19 cellular contexts compared by ENCODE assay signal in the genomic region with DNA sequence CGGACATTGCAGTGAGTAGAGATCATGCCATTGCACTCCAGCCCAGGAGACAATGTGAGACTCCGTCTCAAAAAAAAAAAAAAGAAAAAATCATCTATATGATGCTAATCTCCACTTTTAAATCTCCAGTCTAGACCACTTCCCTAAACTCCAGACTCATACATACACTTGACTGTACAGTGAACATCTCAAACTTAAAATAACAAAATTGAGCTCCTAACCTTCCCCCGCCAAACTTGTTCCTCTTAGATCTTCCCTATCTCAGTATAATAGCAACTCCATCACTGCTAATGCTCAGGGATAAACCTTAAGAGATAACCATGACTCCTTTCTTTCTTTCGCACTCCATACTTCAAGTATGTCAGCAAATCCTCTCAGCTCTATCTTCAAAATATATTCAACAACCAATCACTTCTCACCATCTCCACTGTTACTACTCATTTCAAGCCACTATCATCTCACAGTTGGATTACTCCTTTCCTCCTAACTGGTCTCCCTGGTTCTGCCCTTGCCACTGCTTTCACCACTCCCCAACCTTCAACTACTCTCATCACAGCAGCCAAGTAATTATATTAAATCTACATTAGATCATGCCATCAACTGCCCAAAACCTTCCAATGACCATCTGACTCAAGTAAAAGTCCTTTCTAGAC. TPM values are rescaled to one million over a fixed set of nuclear protein-coding genes. Genes with fewer than 3 reads are reported as not detected.
A peak's percentile ranks its signal among the peaks of the same experiment; 100 is the strongest.
DNase-seq lines count a peak whose midpoint lies in the region; ATAC-seq, FAIRE-seq and TF ChIP-seq lines count a peak whose summit lies in the region.
"Had no signal": no experiment of that assay in that cellular context is flagged by ENCODE, and none has a peak within 500 bp of the region (broad histone marks: within the 10 kb centered on the region; RNA-seq: fewer than 3 reads in every experiment).

No MANE protein-coding gene starts in this region.

- WGBS in K562 (ENCODE audit: insufficient coverage, low coverage, missing lambda C conversion rate), result 45% methylated on average over 3 of the region's 4 CpGs
- 93 to 94% methylated on average over 4 of the region's 4 CpGs for WGBS in heart right ventricle, 2 donors

- in situ Hi-C loops in K562 (cut with MboI), result no loop called here

- POLR2A ChIA-PET in K562 (lab: Yijun Ruan, JAX), result interaction anchor here (0.8 to 1.1 kb wide), 5 partner anchors 10 to 167 kb away, joined by 3 to 4 read pairs (median 4); a partner anchor contains a TSS

- H3K79me2 ChIP-seq in OCI-LY1 (ENCODE audit: insufficient read depth, low read length) (peaks cover 91% of the 10 kb centered on the region), K562 (ENCODE audit: control insufficient read depth, insufficient read depth, low read length) (peaks cover 93% of the 10 kb centered on the region)

- H3K4me1 ChIP-seq in cardiac muscle cell (ENCODE audit: low read depth), result no peaks in the 10 kb centered on the region
- H3K4me1 ChIP-seq in OCI-LY1 (ENCODE audit: insufficient read depth, low read length, severe bottlenecking), result peaks cover 47% of the 10 kb centered on the region
- H3K4me1 ChIP-seq in K562 (replicated peaks in 1 of 2; ENCODE audit: control insufficient read depth in 2 of 2, insufficient read depth in 2 of 2, low read length in 2 of 2), result peaks cover 11 to 17% of the 10 kb centered on the region in 2 experiments; a peak in 4 of 5 replicates
- peaks cover 0 to 31% (median 4%) of the 10 kb centered on the region in 9 donors for H3K4me1 ChIP-seq in heart right ventricle
- H3K4me1 ChIP-seq: lower lobe of right lung, right atrium auricular region had no signal

- BruUV-seq in K562 (replicated peaks; lab: Mats Ljungman, UMichigan), result no TSS peak

- CTCF ChIA-PET in K562 (lab: Yijun Ruan, JAX; ENCODE audit: low intra/inter-chr PET ratio), result no interaction called here

- TF ChIP-seq POLR2A in K562 (conservative IDR thresholded peaks at IDR 0.05), result no peak

- TF ChIP-seq RAD21 in K562 (CRISPR knock-in tag; conservative IDR thresholded peaks at IDR 0.05 in 1 of 2, IDR thresholded peaks at IDR 0.05 in 1 of 2), result no peak

- H3K4me2 ChIP-seq in OCI-LY1 (ENCODE audit: low read length) (no peak overlapping the region), K562 (ENCODE audit: insufficient read depth, low read length) (no peak overlapping the region)

- H3K9me3 ChIP-seq in cardiac muscle cell (ENCODE audit: low read depth), result no peaks in the 10 kb centered on the region
- H3K9me3 ChIP-seq in OCI-LY1 (ENCODE audit: low read length), result no peaks in the 10 kb centered on the region
- H3K9me3 ChIP-seq in K562 (replicated peaks; ENCODE audit: control insufficient read depth, insufficient read depth, low read depth, low read length), result no peaks in the 10 kb centered on the region
- H3K9me3 ChIP-seq in heart right ventricle, result no peaks in the 10 kb centered on the region
- H3K9me3 ChIP-seq: lower lobe of right lung, right atrium auricular region, transverse colon had no signal

- H2AFZ ChIP-seq in OCI-LY1 (ENCODE audit: low read length) (no peak overlapping the region), K562 (ENCODE audit: low read depth, low read length) (no peak overlapping the region)

- no peaks in the 10 kb centered on the region for H3F3A ChIP-seq in OCI-LY1 (ENCODE audit: insufficient read depth, low read length)

- H3K4me3 ChIP-seq in cardiac muscle cell, result no peak overlapping the region
- H3K4me3 ChIP-seq in OCI-LY1 (ENCODE audit: low read depth, low read length, poor library complexity, severe bottlenecking), result no peak overlapping the region
- H3K4me3 ChIP-seq in K562, result no peak overlapping the region
- no peak overlapping the region for H3K4me3 ChIP-seq in heart right ventricle
- H3K4me3 ChIP-seq: lower lobe of right lung, right atrium auricular region, transverse colon had no signal

- intact Hi-C loops in left cardiac atrium (cut with DNase I), result no loop called here
- intact Hi-C loops in K562 (cut with micrococcal nuclease), result no loop called here
- intact Hi-C loops in heart right ventricle (cut with DNase I), result no loop called here

- no peaks in the 10 kb centered on the region for H3K36me3 ChIP-seq in cardiac muscle cell
- H3K36me3 ChIP-seq in OCI-LY1 (ENCODE audit: insufficient read depth, low read length), result no peaks in the 10 kb centered on the region
- H3K36me3 ChIP-seq in K562 (ENCODE audit: control insufficient read depth, insufficient read depth, low read length), result peaks cover 5% of the 10 kb centered on the region; the same call in 2 of the 3 replicates
- H3K36me3 ChIP-seq in heart right ventricle, result no peaks in the 10 kb centered on the region
- H3K36me3 ChIP-seq: lower lobe of right lung, right atrium auricular region, transverse colon had no signal

- H3K9me2 ChIP-seq in OCI-LY1 (ENCODE audit: low read depth, low read length), result no peaks in the 10 kb centered on the region

- no peak for FAIRE-seq in K562 (lab: Jason Lieb, UNC)
- FAIRE-seq: HTR-8/SVneo had no signal

- H4K20me1 ChIP-seq in OCI-LY1 (ENCODE audit: insufficient read depth, low read length) (no peaks in the 10 kb centered on the region), K562 (replicated peaks; ENCODE audit: control insufficient read depth, insufficient read depth, low read length) (peaks cover 7% of the 10 kb centered on the region; the same call in 1 of the 2 replicates)

- no peaks in the 10 kb centered on the region for H3K9me1 ChIP-seq in K562 (ENCODE audit: control insufficient read depth, insufficient read depth, low read length)

- H3K27me3 ChIP-seq in cardiac muscle cell (no peaks in the 10 kb centered on the region), OCI-LY1 (ENCODE audit: insufficient read depth, low read length) (no peaks in the 10 kb centered on the region), K562 (ENCODE audit: control insufficient read depth in 2 of 2, insufficient read depth in 2 of 2, low read length in 2 of 2) (no peaks in the 10 kb centered on the region), heart right ventricle (no peaks in the 10 kb centered on the region)
- H3K27me3 ChIP-seq: right atrium auricular region, transverse colon had no signal

- no peak for TF ChIP-seq CTCF in cardiac muscle cell (IDR thresholded peaks at IDR 0.05; ENCODE audit: low read depth, low read length)
- no peak for TF ChIP-seq CTCF in OCI-LY1 (IDR thresholded peaks at IDR 0.05; ENCODE audit: low read length)
- no peak for TF ChIP-seq CTCF in K562 (IDR thresholded peaks at IDR 0.05 in 2 of 3, conservative IDR thresholded peaks at IDR 0.05 in 1 of 3; ENCODE audit: insufficient read depth in 2 of 3, low read depth in 1 of 3, low read length in 3 of 3)
- no peak for TF ChIP-seq CTCF in heart right ventricle (IDR thresholded peaks at IDR 0.05)

- no peak for TF ChIP-seq EP300 in K562 (IDR thresholded peaks at IDR 0.05; ENCODE audit: low read length)

- H3K9ac ChIP-seq in OCI-LY1 (ENCODE audit: low read length) (no peak overlapping the region), K562 (ENCODE audit: insufficient read depth in 1 of 2, low read depth in 2 of 2, low read length in 2 of 2) (no peak overlapping the region)

- H3K27ac ChIP-seq in cardiac muscle cell (peak overlapping the region; percentile 5), OCI-LY1 (ENCODE audit: low read depth, low read length, poor library complexity, severe bottlenecking) (peak overlapping the region; percentile 5), K562 (ENCODE audit: extremely low read depth, low read depth, low read length) (no peak overlapping the region), heart right ventricle (no peak overlapping the region)
- H3K27ac ChIP-seq: lower lobe of right lung, right atrium auricular region, transverse colon had no signal

- ATAC-seq in left cardiac atrium, result no peak
- peak; percentile 41 for ATAC-seq in K562
- ATAC-seq in heart right ventricle, result no peak
- ATAC-seq: lower lobe of right lung had no signal

- DNase-seq in cardiac muscle cell (ENCODE audit: low read depth in 1 of 2, low spot score in 1 of 2) (no peak), left cardiac atrium (no peak), K562 (ENCODE audit: extremely low read depth in 1 of 4, low spot score in 3 of 4) (no peak), heart right ventricle (no peak), kidney glomerular epithelial cell (lab: John Stamatoyannopoulos, UW) (no peak), NCI-H1092 treated with DMSO at 0.1 percent for 48 hours (lab: John Stamatoyannopoulos, UW) (no peak)
- no peak for DNase-seq in stimulated activated CD8-positive, alpha-beta memory T cell treated with anti-CD3 and anti-CD28 coated beads, Interleukin-4, amount 100 ng/mL, for 48 hours
- DNase-seq: caudate nucleus; DMS153; foreskin fibroblast; lower lobe of right lung; MM.1S; NCI-H2171; SHP77 treated with DMSO at 0.1 percent for 48 hours; stimulated activated CD4-positive, alpha-beta T cell treated with anti-CD3 and anti-CD28 coated beads, Interleukin-1b, Interleukin-23, amount 100 ng/mL, for 48 hours; transverse colon had no signal

RNA-seq across cellular contexts. Expression of a gene that starts 12.0 kb away (rescaled TPM):
- 28.3 and 42.6 TPM in 2 replicates for total RNA-seq in cardiac muscle cell
- polyA plus RNA-seq in cardiac muscle cell, result 34.8 and 39.7 TPM in 2 replicates
- total RNA-seq in left cardiac atrium, result 10 to 100 TPM; 33.1 to 37.5 TPM
- total RNA-seq in K562 (2011; cell fraction: chromatin; rRNA removed; ENCODE audit: low replicate concordance), result 58.5 and 60.1 TPM in 2 replicates
- total RNA-seq in K562 (2011; cell fraction: nucleolus; rRNA removed), result 16.2 and 20.9 TPM in 2 replicates
- 34.3 and 66.6 TPM in 2 replicates for total RNA-seq in K562 (2011; cell fraction: nucleoplasm; rRNA removed)
- total RNA-seq in K562 (2014; rRNA removed), result 22.1 and 22.4 TPM in 2 replicates
- total RNA-seq in K562 (2014; rRNA removed; fragmentation: Illumina TruSeq; extraction: Trizol), result 59.7 and 65.2 TPM in 2 replicates
- total RNA-seq in K562 (2015; rRNA removed; fragmentation: Illumina TruSeq; extraction: Trizol), result 59.7 and 61.2 TPM in 2 replicates
- total RNA-seq in K562 (2021), result 50.8 and 56.7 TPM in 2 replicates
- 45.5 and 80.9 TPM in 2 replicates for polyA plus RNA-seq in K562 (2011; rRNA removed)
- 33.0 and 43.8 TPM in 2 replicates for polyA plus RNA-seq in K562 (2011; cell fraction: cytosol; rRNA removed)
- polyA plus RNA-seq in K562 (2011; cell fraction: nucleus; rRNA removed), result 29.0 and 33.3 TPM in 2 replicates
- polyA plus RNA-seq in K562 (2012), result 49.2 and 51.7 TPM in 2 replicates
- 60.0 and 62.4 TPM in 2 replicates for polyA plus RNA-seq in K562 (2014; fragmentation: Illumina TruSeq; extraction: Trizol)
- polyA plus RNA-seq in K562 (2014; fragmentation: Nextera tagmentation; extraction: Ambion mirVana), result 10 to 100 TPM; 81.6 to 87.7 TPM
- 46.0 and 59.1 TPM in 2 replicates for polyA plus RNA-seq in K562 (2014; rRNA removed)
- polyA minus RNA-seq in K562 (2011; rRNA and poly(A)+ RNA removed), result 59.7 and 82.3 TPM in 2 replicates
- 18.9 and 39.7 TPM in 2 replicates for polyA minus RNA-seq in K562 (2011; cell fraction: cytosol; rRNA and poly(A)+ RNA removed)
- 25.3 and 38.3 TPM in 2 replicates for polyA minus RNA-seq in K562 (2011; cell fraction: nucleus; rRNA and poly(A)+ RNA removed)
- total RNA-seq in heart right ventricle, result 10 to 100 TPM; 43.6 to 67.3 (median 54.1) TPM
- 10 to 100 TPM; 47.7 to 73.9 TPM for polyA plus RNA-seq in heart right ventricle

RNA-seq across cellular contexts. Expression of a gene that starts 40.7 kb away (rescaled TPM):
- total RNA-seq in cardiac muscle cell (43.0 and 56.2 TPM in 2 replicates), left cardiac atrium (10 to 100 TPM; 37.3 to 39.9 TPM), K562 (2014; rRNA removed) (63.8 and 64.6 TPM in 2 replicates), K562 (2014; rRNA removed; fragmentation: Illumina TruSeq; extraction: Trizol) (89.8 and 98.4 TPM in 2 replicates), K562 (2015; rRNA removed; fragmentation: Illumina TruSeq; extraction: Trizol) (87.1 and 90.1 TPM in 2 replicates), K562 (2021) (82.4 and 90.4 TPM in 2 replicates), heart right ventricle (10 to 100 TPM; 35.1 to 47.7 (median 42.9) TPM)
- polyA plus RNA-seq in cardiac muscle cell (143 and 169 TPM in 2 replicates), K562 (2011; rRNA removed) (104 and 152 TPM in 2 replicates), K562 (2014; fragmentation: Illumina TruSeq; extraction: Trizol) (101 and 116 TPM in 2 replicates), K562 (2014; fragmentation: Nextera tagmentation; extraction: Ambion mirVana) (100 to 1,000 TPM; 375 to 402 TPM), K562 (2014; rRNA removed) (132 and 135 TPM in 2 replicates), heart right ventricle (10 to 100 TPM; 53.5 to 57.8 TPM)
- total RNA-seq in K562 (2011; cell fraction: chromatin; rRNA removed; ENCODE audit: low replicate concordance), result 19.2 and 30.9 TPM in 2 replicates
- total RNA-seq in K562 (2011; cell fraction: nucleolus; rRNA removed), result 14.9 and 18.3 TPM in 2 replicates
- total RNA-seq in K562 (2011; cell fraction: nucleoplasm; rRNA removed), result 21.5 and 21.8 TPM in 2 replicates
- 55.3 and 80.4 TPM in 2 replicates for polyA plus RNA-seq in K562 (2011; cell fraction: cytosol; rRNA removed)
- 20.6 and 28.8 TPM in 2 replicates for polyA plus RNA-seq in K562 (2011; cell fraction: nucleus; rRNA removed)
- polyA plus RNA-seq in K562 (2012), result 81.3 and 139 TPM in 2 replicates
- polyA minus RNA-seq in K562 (2011; rRNA and poly(A)+ RNA removed), result 51.1 and 61.6 TPM in 2 replicates
- 23.0 and 25.8 TPM in 2 replicates for polyA minus RNA-seq in K562 (2011; cell fraction: cytosol; rRNA and poly(A)+ RNA removed)
- 8.5 and 12.7 TPM in 2 replicates for polyA minus RNA-seq in K562 (2011; cell fraction: nucleus; rRNA and poly(A)+ RNA removed)

Comparison
In these comparisons a context has a peak if more than half of its experiments do, and no peak if none do; other contexts are left out.
1. H3K27ac ChIP-seq: peak in cardiac muscle cell (single experiment) and OCI-LY1 (single experiment); none in K562 (single experiment) and heart right ventricle (0 of 10).